Comparison of ENCODE assay signal across 20 cellular contexts in the genomic region with DNA sequence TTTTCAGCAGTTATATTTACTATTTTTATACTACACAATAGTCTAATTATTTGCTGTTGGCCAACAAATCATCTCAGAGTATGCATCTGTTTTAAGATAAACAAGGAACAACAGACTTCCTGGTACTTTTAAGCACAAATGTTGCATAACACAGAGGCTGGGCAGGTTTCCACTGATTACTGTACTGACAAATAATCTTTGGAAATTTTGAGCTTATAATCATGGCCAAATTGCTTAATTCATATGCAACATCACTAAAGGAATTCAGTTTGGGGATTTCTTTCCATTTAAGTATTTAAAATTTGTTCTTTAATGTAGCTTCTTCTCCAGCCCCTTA.
DNase-seq lines count a peak whose midpoint lies in the region; ATAC-seq and TF ChIP-seq lines count a peak whose summit lies in the region.
"Had no signal": no experiment of that assay in that cellular context is flagged by ENCODE, and none has a peak within 500 bp of the region (broad histone marks: within the 10 kb centered on the region; RNA-seq: fewer than 3 reads in every experiment).

No MANE protein-coding gene starts in this region.

- no peak overlapping the region for H3K27ac Mint-ChIP-seq in stimulated activated memory B cell treated with anti-CD40 and anti-IgM and Interleukin-4, amounts not matched to agents 10 μg/mL and 1 μg/mL and 100 μg/mL, for 72 hours
- H3K27ac Mint-ChIP-seq: activated B cell treated with CpG ODN at 0.5 μM for 24 hours; activated CD8-positive, alpha-beta T cell treated with anti-CD3 and anti-CD28 coated beads, Interleukin-2, amount 10 ng/mL, durations not matched to agents 7 days and 5 days; activated T-cell treated with anti-CD3 and anti-CD28 coated beads, Interleukin-2, amount 50 U/mL, for 24 hours; stimulated activated naive B cell treated with anti-CD40 and anti-IgM and Interleukin-4, amounts not matched to agents 10 μg/mL and 1 μg/mL and 100 μg/mL, for 72 hours; T-helper 2 cell treated with Interferon-gamma antibody and Interleukin-4, amounts not matched to agents 5 μg/mL and 100 μg/mL, for 36 hours had no signal

- H3K36me3 ChIP-seq in WERI-Rb-1 (no peaks in the 10 kb centered on the region), suprapubic skin (no peaks in the 10 kb centered on the region)
- H3K36me3 ChIP-seq: neutrophil, tibial nerve had no signal

- TF ChIP-seq CTCF in WERI-Rb-1 (IDR thresholded peaks at IDR 0.05; ENCODE audit: low read depth, low read length) (no peak), epithelial cell of esophagus (IDR thresholded peaks at IDR 0.05; ENCODE audit: insufficient read depth, low read depth, low read length, missing control alignments) (no peak), suprapubic skin (IDR thresholded peaks at IDR 0.05) (no peak)

- H3K36me3 Mint-ChIP-seq in stimulated activated memory B cell treated with anti-CD40 and anti-IgM and Interleukin-4, amounts not matched to agents 10 μg/mL and 1 μg/mL and 100 μg/mL, for 72 hours, result no peaks in the 10 kb centered on the region
- H3K36me3 Mint-ChIP-seq: stimulated activated naive B cell treated with anti-CD40 and anti-IgM and Interleukin-4, amounts not matched to agents 10 μg/mL and 1 μg/mL and 100 μg/mL, for 72 hours had no signal

- no peaks in the 10 kb centered on the region for H3K27me3 ChIP-seq in WERI-Rb-1 (ENCODE audit: insufficient read depth, low read depth, severe bottlenecking)
- peaks cover 12% of the 10 kb centered on the region for H3K27me3 ChIP-seq in suprapubic skin
- H3K27me3 ChIP-seq: neutrophil, tibial nerve had no signal

- peak overlapping the region; percentile 96 for H3K27ac ChIP-seq in WERI-Rb-1
- H3K27ac ChIP-seq in suprapubic skin, result no peak overlapping the region
- H3K27ac ChIP-seq: neutrophil had no signal

- peak overlapping the region; percentile 45 for H3K4me3 ChIP-seq in WERI-Rb-1 (ENCODE audit: low read depth, low read length)
- no peak overlapping the region for H3K4me3 ChIP-seq in epithelial cell of esophagus (ENCODE audit: low read length)
- H3K4me3 ChIP-seq in suprapubic skin, result peak overlapping the region; percentile 26

- H3K9me3 Mint-ChIP-seq in stimulated activated memory B cell treated with anti-CD40 and anti-IgM and Interleukin-4, amounts not matched to agents 10 μg/mL and 1 μg/mL and 100 μg/mL, for 72 hours, result peaks cover 11% of the 10 kb centered on the region

- DNase-seq in WERI-Rb-1 (no peak), epithelial cell of esophagus (ENCODE audit: low read depth) (peak; percentile 27), kidney glomerular epithelial cell (lab: John Stamatoyannopoulos, UW) (peak; percentile 44), suprapubic skin (ENCODE audit: low spot score in 2 of 2) (peak in 1 of 2 donors; percentile 80)
- DNase-seq: activated B cell treated with CpG ODN at 0.5 μM for 24 hours; activated CD8-positive, alpha-beta T cell treated with anti-CD3 and anti-CD28 coated beads, Interleukin-2, amount 10 ng/mL, durations not matched to agents 7 days and 5 days; activated naive CD4-positive, alpha-beta T cell treated with anti-CD3 and anti-CD28 coated beads, Interleukin-2, amount 50 U/mL, for 16 hours; activated T-cell treated with anti-CD3 and anti-CD28 coated beads, Interleukin-2, amount 50 U/mL, for 24 hours; AML-193; cortex of kidney; left colon; NCI-H1105; PC-3; stimulated activated naive B cell treated with anti-CD40 and anti-IgM and Interleukin-4, amounts not matched to agents 10 μg/mL and 1 μg/mL and 100 μg/mL, for 72 hours had no signal

- ATAC-seq in HG02759 (IDR thresholded peaks at IDR 0.05; ENCODE audit: unreplicated experiment) (no peak), HG02610 (IDR thresholded peaks at IDR 0.05; ENCODE audit: unreplicated experiment) (no peak)
- no peak for ATAC-seq in stimulated activated memory B cell treated with anti-CD40 and anti-IgM and Interleukin-4, amounts not matched to agents 10 μg/mL and 1 μg/mL and 100 μg/mL, for 72 hours
- ATAC-seq: activated CD8-positive, alpha-beta T cell treated with anti-CD3 and anti-CD28 coated beads, Interleukin-2, amount 10 ng/mL, durations not matched to agents 7 days and 5 days; left colon; PC-3; stimulated activated naive B cell treated with anti-CD40 and anti-IgM and Interleukin-4, amounts not matched to agents 10 μg/mL and 1 μg/mL and 100 μg/mL, for 72 hours had no signal

- TF ChIP-seq POLR2A in suprapubic skin (IDR thresholded peaks at IDR 0.05), result no peak

- H3K4me3 Mint-ChIP-seq in stimulated activated memory B cell treated with anti-CD40 and anti-IgM and Interleukin-4, amounts not matched to agents 10 μg/mL and 1 μg/mL and 100 μg/mL, for 72 hours, result no peak overlapping the region
- H3K4me3 Mint-ChIP-seq: activated B cell treated with CpG ODN at 0.5 μM for 24 hours; activated CD8-positive, alpha-beta T cell treated with anti-CD3 and anti-CD28 coated beads, Interleukin-2, amount 10 ng/mL, durations not matched to agents 7 days and 5 days; activated T-cell treated with anti-CD3 and anti-CD28 coated beads, Interleukin-2, amount 50 U/mL, for 24 hours; stimulated activated naive B cell treated with anti-CD40 and anti-IgM and Interleukin-4, amounts not matched to agents 10 μg/mL and 1 μg/mL and 100 μg/mL, for 72 hours; T-helper 2 cell treated with Interferon-gamma antibody and Interleukin-4, amounts not matched to agents 5 μg/mL and 100 μg/mL, for 36 hours had no signal

- no peaks in the 10 kb centered on the region for H3K27me3 Mint-ChIP-seq in stimulated activated memory B cell treated with anti-CD40 and anti-IgM and Interleukin-4, amounts not matched to agents 10 μg/mL and 1 μg/mL and 100 μg/mL, for 72 hours
- H3K27me3 Mint-ChIP-seq: activated B cell treated with CpG ODN at 0.5 μM for 24 hours; stimulated activated naive B cell treated with anti-CD40 and anti-IgM and Interleukin-4, amounts not matched to agents 10 μg/mL and 1 μg/mL and 100 μg/mL, for 72 hours had no signal

- TF ChIP-seq EP300 in suprapubic skin (IDR thresholded peaks at IDR 0.05), result no peak

- H3K4me1 ChIP-seq in suprapubic skin, result peaks cover 9% of the 10 kb centered on the region

- no peaks in the 10 kb centered on the region for H3K4me1 Mint-ChIP-seq in stimulated activated memory B cell treated with anti-CD40 and anti-IgM and Interleukin-4, amounts not matched to agents 10 μg/mL and 1 μg/mL and 100 μg/mL, for 72 hours
- H3K4me1 Mint-ChIP-seq: activated B cell treated with CpG ODN at 0.5 μM for 24 hours had no signal

- no peaks in the 10 kb centered on the region for H3K9me3 ChIP-seq in WERI-Rb-1 (ENCODE audit: severe bottlenecking)
- H3K9me3 ChIP-seq in suprapubic skin, result no peaks in the 10 kb centered on the region
- H3K9me3 ChIP-seq: neutrophil, tibial nerve had no signal
